16 cellular contexts compared by ENCODE assay signal in the genomic region with DNA sequence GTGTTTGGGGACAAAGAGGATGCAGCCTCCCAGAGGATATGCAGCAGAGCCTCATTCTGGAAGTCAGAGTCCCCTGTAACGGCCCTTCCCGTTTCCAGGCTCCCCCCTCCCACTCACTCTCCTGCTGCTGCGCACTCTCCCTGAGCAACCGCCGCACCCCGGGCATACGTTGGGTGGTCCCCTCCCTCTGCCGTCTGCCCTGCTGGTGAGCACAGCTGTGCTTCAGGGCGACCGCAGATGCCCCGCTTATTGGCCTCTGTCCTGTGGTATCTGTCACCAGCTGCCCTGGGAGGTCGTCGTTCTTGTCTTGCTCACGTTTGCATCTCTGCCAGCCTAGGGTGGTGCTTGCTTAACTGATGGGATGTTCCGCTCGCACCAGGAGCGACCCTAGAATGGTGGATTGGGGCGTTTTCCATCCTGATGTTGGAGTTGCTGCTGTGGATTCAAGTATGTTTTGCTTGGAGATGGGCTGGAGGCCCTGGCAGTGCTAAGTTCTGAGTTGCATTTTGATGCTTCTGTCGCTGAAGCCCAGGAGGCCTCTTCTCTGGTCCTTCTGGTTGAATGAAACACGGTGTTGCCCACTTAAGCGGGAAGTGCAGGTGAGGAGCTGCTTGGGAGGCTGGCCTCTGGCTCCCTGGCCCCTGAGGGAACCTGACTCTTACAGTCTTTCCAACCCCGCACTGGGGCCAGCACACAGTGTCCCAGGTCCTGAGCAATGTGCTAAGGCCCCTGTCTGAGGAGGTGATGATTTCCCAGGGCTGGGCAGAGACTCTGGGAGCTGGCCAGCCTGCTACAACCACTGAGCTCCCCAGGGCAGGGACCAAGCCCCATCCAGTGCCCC. TPM values are rescaled to one million over a fixed set of nuclear protein-coding genes. Genes with fewer than 3 reads are reported as not detected.
DNase-seq lines count a peak whose midpoint lies in the region; ATAC-seq and TF ChIP-seq lines count a peak whose summit lies in the region.
"Had no signal": no experiment of that assay in that cellular context is flagged by ENCODE, and none has a peak within 500 bp of the region (broad histone marks: within the 10 kb centered on the region; RNA-seq: fewer than 3 reads in every experiment).

No MANE protein-coding gene starts in this region.

- no peaks in the 10 kb centered on the region for H3K36me3 ChIP-seq in endodermal cell (ENCODE audit: control insufficient read depth, insufficient read depth, low read length)
- H3K36me3 ChIP-seq in gastrocnemius medialis, result peaks cover 0 to 2% of the 10 kb centered on the region in 2 donors
- H3K36me3 ChIP-seq: cardiac muscle cell had no signal

- in situ Hi-C loops in gastrocnemius medialis (cut with MboI; ENCODE audit: low sequenced_read_pairs in 4 of 4), result no loop called here

- peak in 1 of 2 donors; percentile 30 for TF ChIP-seq POLR2A in gastrocnemius medialis (IDR thresholded peaks at IDR 0.05)

- peaks cover 2% of the 10 kb centered on the region for H3K36me3 Mint-ChIP-seq in endodermal cell (ENCODE audit: low read depth)

- peak overlapping the region; percentile 11 for H3K27ac ChIP-seq in endodermal cell (ENCODE audit: low read depth, low read length)
- peak overlapping the region; percentile 77 to 84 (median 82) for H3K27ac ChIP-seq in gastrocnemius medialis
- H3K27ac ChIP-seq: A549 had no signal

- POLR2A ChIA-PET in GM10248 (lab: Yijun Ruan, JAX), result no interaction called here

- H3K27ac Mint-ChIP-seq in endodermal cell, result peak overlapping the region; percentile 24
- no peak overlapping the region for H3K27ac Mint-ChIP-seq in stimulated activated naive CD8-positive, alpha-beta T cell treated with anti-CD3 and anti-CD28 coated beads, Interleukin-15, amount 100 ng/mL, for 72 hours

- TF ChIP-seq CTCF in endodermal cell (conservative IDR thresholded peaks at IDR 0.05) (no peak), gastrocnemius medialis (IDR thresholded peaks at IDR 0.05 in 4 of 5, conservative IDR thresholded peaks at IDR 0.05 in 1 of 5) (no peak), GM10248 (IDR thresholded peaks at IDR 0.05; ENCODE audit: control extremely low read depth, extremely low read depth, low read depth, missing control alignments) (no peak)

- no peaks in the 10 kb centered on the region for H3K9me3 Mint-ChIP-seq in endodermal cell
- H3K9me3 Mint-ChIP-seq in stimulated activated naive CD8-positive, alpha-beta T cell treated with anti-CD3 and anti-CD28 coated beads, Interleukin-15, amount 100 ng/mL, for 72 hours, result no peaks in the 10 kb centered on the region

- intact Hi-C loops in gastrocnemius medialis (cut with DNase I; ENCODE audit: low total_unique reads), result loop anchor here (1.0 to 10.0 kb wide), 2 partner anchors 97 to 233 kb away; partner anchors contain the start of gene CLSTN1

- H3K9me3 ChIP-seq in endodermal cell (ENCODE audit: control insufficient read depth, low read length), result no peaks in the 10 kb centered on the region
- no peaks in the 10 kb centered on the region for H3K9me3 ChIP-seq in gastrocnemius medialis
- H3K9me3 ChIP-seq: A549, heart right ventricle had no signal

- H3K4me3 ChIP-seq in endodermal cell (ENCODE audit: low read length), result no peak overlapping the region
- peak overlapping the region in 2 of 4 donors; percentile 0 to 86 for H3K4me3 ChIP-seq in gastrocnemius medialis
- H3K4me3 ChIP-seq: A549, cardiac muscle cell, heart right ventricle, lung had no signal

- H3K27me3 Mint-ChIP-seq in endodermal cell (ENCODE audit: insufficient read depth), result no peaks in the 10 kb centered on the region
- no peaks in the 10 kb centered on the region for H3K27me3 Mint-ChIP-seq in stimulated activated naive CD8-positive, alpha-beta T cell treated with anti-CD3 and anti-CD28 coated beads, Interleukin-15, amount 100 ng/mL, for 72 hours

- WGBS in endodermal cell (ENCODE audit: insufficient coverage in 1 of 2, insufficient read length in 1 of 2), 2 experiments, result 88 to 92% methylated on average over 17 to 22 of the region's 22 CpGs

- no peak overlapping the region for H3K4me3 Mint-ChIP-seq in endodermal cell
- H3K4me3 Mint-ChIP-seq in stimulated activated naive CD8-positive, alpha-beta T cell treated with anti-CD3 and anti-CD28 coated beads, Interleukin-15, amount 100 ng/mL, for 72 hours, result no peak overlapping the region

- peaks cover 38% of the 10 kb centered on the region for H3K4me1 Mint-ChIP-seq in endodermal cell
- H3K4me1 Mint-ChIP-seq in stimulated activated naive CD8-positive, alpha-beta T cell treated with anti-CD3 and anti-CD28 coated beads, Interleukin-15, amount 100 ng/mL, for 72 hours, result peaks cover 63% of the 10 kb centered on the region

- H3K4me1 ChIP-seq in endodermal cell (ENCODE audit: control insufficient read depth, insufficient read depth, low read length), result peaks cover 24% of the 10 kb centered on the region
- peaks cover 76 to 78% of the 10 kb centered on the region in 2 donors for H3K4me1 ChIP-seq in gastrocnemius medialis

- CTCF ChIA-PET in GM10248 (lab: Yijun Ruan, JAX), result interaction anchor here (1.6 to 5.6 kb wide), 3 partner anchors 24 to 838 kb away, joined by 3 to 25 read pairs (median 9); partner anchors contain the start of gene CENPS

- H3K9ac ChIP-seq in endodermal cell (ENCODE audit: extremely low read depth, low read length, poor library complexity, severe bottlenecking), result no peak overlapping the region

- peak; percentile 38 for DNase-seq in SIG-M5 treated with dmso at 0.1 percent for 504 hours (lab: John Stamatoyannopoulos, UW; ENCODE audit: unreplicated experiment)
- DNase-seq in SIG-M5 (lab: John Stamatoyannopoulos, UW), result no peak
- peak; percentile 76 to 92 for DNase-seq in NCI-H524 (lab: John Stamatoyannopoulos, UW)
- DNase-seq in endodermal cell, result no peak
- DNase-seq in gastrocnemius medialis, result peak; percentile 67 to 89
- no peak for DNase-seq in GM10248 (ENCODE audit: extremely low spot score)
- no peak for DNase-seq in stimulated activated naive CD8-positive, alpha-beta T cell treated with anti-CD3 and anti-CD28 coated beads, Interleukin-15, amount 100 ng/mL, for 72 hours
- DNase-seq: activated CD4-positive, alpha-beta T cell treated with anti-CD3 and anti-CD28 coated beads, Interleukin-2, amount 50 U/mL, for 4 hours; activated gamma-delta T cell treated with Interleukin-2 at 50 U/mL for 16 hours; HCEC 1CT; heart right ventricle; NCI-H146 had no signal

- ATAC-seq in gastrocnemius medialis (peak; percentile 37 to 49), GM21390 (IDR thresholded peaks at IDR 0.05; ENCODE audit: unreplicated experiment) (no peak)
- no peak for ATAC-seq in stimulated activated naive CD8-positive, alpha-beta T cell treated with anti-CD3 and anti-CD28 coated beads, Interleukin-15, amount 100 ng/mL, for 72 hours
- ATAC-seq: A549 had no signal

- H3K27me3 ChIP-seq in endodermal cell (ENCODE audit: control insufficient read depth, insufficient read depth, low read length, poor library complexity, severe bottlenecking) (no peaks in the 10 kb centered on the region), gastrocnemius medialis (no peaks in the 10 kb centered on the region)
- H3K27me3 ChIP-seq: cardiac muscle cell, heart right ventricle had no signal

RNA-seq across cellular contexts. Expression of gene TMEM201, which starts 3.2 kb away (rescaled TPM):
- total RNA-seq in endodermal cell (10 to 100 TPM; 24.1 TPM), gastrocnemius medialis (10 to 100 TPM; 21.5 to 67.6 (median 31.7) TPM)
- polyA plus RNA-seq in endodermal cell (2013, experiment 1 of 2), result 17.8 TPM
- polyA plus RNA-seq in endodermal cell (2013, experiment 2 of 2), result 17.3 TPM

RNA-seq across cellular contexts. Expression of gene SLC25A33, which starts 52.6 kb away (rescaled TPM):
- total RNA-seq in endodermal cell (10 to 100 TPM in 1 of 2 donors, 1 to 10 TPM in 1; 9.6 to 13.6 TPM), gastrocnemius medialis (10 to 100 TPM; 40.3 to 88.6 (median 49.1) TPM)
- 11.0 TPM for polyA plus RNA-seq in endodermal cell (2013, experiment 1 of 2)
- polyA plus RNA-seq in endodermal cell (2013, experiment 2 of 2), result 10.4 TPM

RNA-seq across cellular contexts. Expression of gene PIK3CD, which starts 59.6 kb away (rescaled TPM):
- total RNA-seq in endodermal cell (10 to 100 TPM; 13.9 to 14.2 TPM), gastrocnemius medialis (1 to 10 TPM in 2 of 4 donors, under 1 TPM in 2; 0.66 to 2.3 (median 1.3) TPM)
- polyA plus RNA-seq in endodermal cell (2013, experiment 1 of 2), result 4.3 TPM
- 3.3 TPM for polyA plus RNA-seq in endodermal cell (2013, experiment 2 of 2)

Comparison
In these comparisons a context has a peak if more than half of its experiments do, and no peak if none do; other contexts are left out.
1. DNase-seq: peak in SIG-M5 treated with dmso at 0.1 percent for 504 hours (single experiment), NCI-H524 (2 of 2) and gastrocnemius medialis (2 of 2); none in SIG-M5 (single experiment), endodermal cell (single experiment), GM10248 (single experiment) and stimulated activated naive CD8-positive, alpha-beta T cell treated with anti-CD3 and anti-CD28 coated beads, Interleukin-15, amount 100 ng/mL, for 72 hours (0 of 2).
2. ATAC-seq: peak in gastrocnemius medialis (2 of 2); none in GM21390 (single experiment) and stimulated activated naive CD8-positive, alpha-beta T cell treated with anti-CD3 and anti-CD28 coated beads, Interleukin-15, amount 100 ng/mL, for 72 hours (single experiment).
3. RNA of gene PIK3CD, which starts 59.6 kb away (total RNA-seq): 13.9 to 14.2 TPM in endodermal cell; 0.66 to 2.3 TPM in gastrocnemius medialis; every median in the first group is over 4 times any median in the second.